Comparison of ENCODE assay signal across 36 cellular contexts in the genomic region with DNA sequence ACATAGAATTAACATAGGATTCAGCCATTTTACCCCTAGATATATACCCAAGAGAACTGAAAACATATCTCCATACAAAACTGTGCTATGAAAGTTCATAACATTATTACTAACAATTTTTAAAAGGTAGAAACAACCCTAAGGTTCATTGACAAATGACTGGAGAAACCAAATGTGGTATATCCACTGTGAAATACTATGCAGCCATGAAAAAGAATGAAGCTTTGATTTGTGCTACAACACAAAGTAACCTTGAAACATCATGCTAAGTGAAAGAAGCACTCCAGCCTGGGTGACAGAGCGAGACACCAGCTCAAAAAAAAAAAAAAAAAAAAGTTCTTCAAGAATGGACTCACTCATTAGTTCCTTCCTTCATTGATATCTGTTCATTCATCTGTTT. TPM values are rescaled to one million over a fixed set of nuclear protein-coding genes. Genes with fewer than 3 reads are reported as not detected.
"Had no signal": no experiment of that assay in that cellular context is flagged by ENCODE, and none has a peak within 500 bp of the region (broad histone marks: within the 10 kb centered on the region; RNA-seq: fewer than 3 reads in every experiment).

No MANE protein-coding gene starts in this region.

- H3K27me3 Mint-ChIP-seq: activated naive CD4-positive, alpha-beta T cell treated with anti-CD3 and anti-CD28 coated beads, Interleukin-2, amount 50 U/mL, for 24 hours had no signal

- H3K4me1 Mint-ChIP-seq: brain; central memory CD8-positive, alpha-beta T cell had no signal

- H3K36me3 Mint-ChIP-seq: activated CD4-positive, alpha-beta memory T cell treated with anti-CD3 and anti-CD28 coated beads for 36 hours; activated naive CD4-positive, alpha-beta T cell treated with anti-CD3 and anti-CD28 coated beads, Interleukin-2, amount 10 ng/mL, durations not matched to agents 7 days and 5 days; activated naive CD4-positive, alpha-beta T cell treated with anti-CD3 and anti-CD28 coated beads, Interleukin-2, amount 50 U/mL, for 24 hours; activated naive CD8-positive, alpha-beta T cell; brain had no signal

- H3K27ac Mint-ChIP-seq: activated B cell treated with CpG ODN at 0.5 μM for 24 hours; activated CD4-positive, alpha-beta memory T cell treated with anti-CD3 and anti-CD28 coated beads for 36 hours; activated CD4-positive, alpha-beta T cell treated with anti-CD3 and anti-CD28 coated beads, Interleukin-2, amount 10 ng/mL, durations not matched to agents 24 days and 14 days; activated CD8-positive, alpha-beta T cell treated with anti-CD3 and anti-CD28 coated beads for 36 hours; activated naive CD4-positive, alpha-beta T cell treated with anti-CD3 and anti-CD28 coated beads, Interleukin-2, amount 10 ng/mL, durations not matched to agents 7 days and 5 days; activated naive CD8-positive, alpha-beta T cell; activated T-helper 2 cell treated with anti-CD3 and anti-CD28 coated beads, Interferon-gamma antibody, Interleukin-2, Interleukin-4, amounts not matched to agents 10 μg/mL and 5 μg/mL and 100 μg/mL, durations not matched to agents 14 hours and 24 hours and 36 hours; brain; T-helper 1 cell treated with Interleukin-12 subunit alpha and Interleukin-12 subunit beta and Interleukin-4 antibody, amounts not matched to agents 30 μg/mL and 1 μg/mL, for 36 hours; T-helper 2 cell treated with Interferon-gamma antibody and Interleukin-4, amounts not matched to agents 5 μg/mL and 100 μg/mL, for 36 hours had no signal

- H3K4me1 ChIP-seq: ascending aorta had no signal

- DNase-seq: activated B cell treated with CpG ODN at 0.5 μM for 24 hours; activated CD4-positive, alpha-beta memory T cell treated with anti-CD3 and anti-CD28 coated beads for 36 hours; activated CD4-positive, alpha-beta T cell treated with anti-CD3 and anti-CD28 coated beads for 4 hours; activated CD4-positive, alpha-beta T cell treated with anti-CD3 and anti-CD28 coated beads, Interleukin-2, amount 50 U/mL, for 1 hour; activated CD4-positive, alpha-beta T cell treated with anti-CD3 and anti-CD28 coated beads, Interleukin-2, amount 50 U/mL, for 4 hours; activated CD4-positive, CD25-positive, alpha-beta regulatory T cell treated with anti-CD3 and anti-CD28 coated beads, Interleukin-2, amount 50 U/mL, for 72 hours; activated CD8-positive, alpha-beta memory T cell treated with anti-CD3 and anti-CD28 coated beads, Interleukin-2, amount 50 U/mL, for 4 hours; activated CD8-positive, alpha-beta T cell treated with anti-CD3 and anti-CD28 coated beads for 36 hours; activated effector memory CD4-positive, alpha-beta T cell treated with Interleukin-2 at 50 U/mL for 16 hours; activated gamma-delta T cell; activated naive CD4-positive, alpha-beta T cell treated with Interleukin-2 at 50 U/mL for 16 hours; activated T-cell treated with anti-CD3 and anti-CD28 coated beads for 4 hours; activated T-cell treated with anti-CD3 and anti-CD28 coated beads, Interleukin-2, amount 50 U/mL, for 1 hour; activated T-cell treated with anti-CD3 and anti-CD28 coated beads, Interleukin-2, amount 50 U/mL, for 4 hours; amygdala; anterior cingulate cortex; caudate nucleus; cerebellar nuclear complex; T-helper 9 cell had no signal

- FAIRE-seq: TTC549 had no signal

- H3K27ac ChIP-seq: ascending aorta, cardiac muscle cell, VCaP had no signal

- H3K4me3 ChIP-seq: ascending aorta, cardiac muscle cell had no signal

- H3K9me3 ChIP-seq: ascending aorta had no signal

- H3K4me3 Mint-ChIP-seq: activated B cell treated with CpG ODN at 0.5 μM for 24 hours; activated CD4-positive, alpha-beta memory T cell treated with anti-CD3 and anti-CD28 coated beads for 36 hours; activated CD4-positive, alpha-beta T cell treated with anti-CD3 and anti-CD28 coated beads, Interleukin-2, amount 10 ng/mL, durations not matched to agents 24 days and 14 days; activated CD8-positive, alpha-beta T cell treated with anti-CD3 and anti-CD28 coated beads for 36 hours; activated naive CD4-positive, alpha-beta T cell treated with anti-CD3 and anti-CD28 coated beads, Interleukin-2, amount 10 ng/mL, durations not matched to agents 7 days and 5 days; activated naive CD4-positive, alpha-beta T cell treated with anti-CD3 and anti-CD28 coated beads, Interleukin-2, amount 50 U/mL, for 24 hours; brain; central memory CD8-positive, alpha-beta T cell had no signal

- H3K9me3 Mint-ChIP-seq: activated B cell treated with CpG ODN at 0.5 μM for 24 hours; activated CD4-positive, alpha-beta memory T cell treated with anti-CD3 and anti-CD28 coated beads for 36 hours; activated CD4-positive, alpha-beta T cell treated with anti-CD3 and anti-CD28 coated beads, Interleukin-2, amount 10 ng/mL, durations not matched to agents 24 days and 14 days; activated CD8-positive, alpha-beta T cell treated with anti-CD3 and anti-CD28 coated beads for 36 hours; activated naive CD4-positive, alpha-beta T cell treated with anti-CD3 and anti-CD28 coated beads, Interleukin-2, amount 50 U/mL, for 24 hours; activated T-cell treated with anti-CD3 and anti-CD28 coated beads, Interleukin-2, amount 50 U/mL, for 4 hours; activated T-helper 2 cell treated with anti-CD3 and anti-CD28 coated beads, Interferon-gamma antibody, Interleukin-2, Interleukin-4, amounts not matched to agents 10 μg/mL and 5 μg/mL and 100 μg/mL, durations not matched to agents 14 hours and 24 hours and 36 hours; central memory CD8-positive, alpha-beta T cell; T-helper 1 cell treated with Interleukin-12 subunit alpha and Interleukin-12 subunit beta and Interleukin-4 antibody, amounts not matched to agents 30 μg/mL and 1 μg/mL, for 36 hours; T-helper 2 cell treated with Interferon-gamma antibody and Interleukin-4, amounts not matched to agents 5 μg/mL and 100 μg/mL, for 36 hours had no signal

- H3K27me3 ChIP-seq: ascending aorta, cardiac muscle cell had no signal

- H3K36me3 ChIP-seq: ascending aorta, cardiac muscle cell had no signal

RNA-seq across cellular contexts. Expression of a gene that starts 0.6 kb away (rescaled TPM):
- total RNA-seq: activated B cell treated with CpG ODN at 0.5 μM for 24 hours; activated CD4-positive, alpha-beta memory T cell treated with anti-CD3 and anti-CD28 coated beads for 36 hours; activated CD4-positive, alpha-beta T cell treated with anti-CD3 and anti-CD28 coated beads, Interleukin-2, amount 10 ng/mL, durations not matched to agents 24 days and 14 days; activated CD8-positive, alpha-beta memory T cell treated with anti-CD3 and anti-CD28 coated beads for 36 hours; activated CD8-positive, alpha-beta T cell treated with anti-CD3 and anti-CD28 coated beads for 36 hours; activated T-cell treated with anti-CD3 and anti-CD28 coated beads, Interleukin-2, amount 50 U/mL, for 4 hours; activated T-helper 2 cell treated with anti-CD3 and anti-CD28 coated beads, Interferon-gamma antibody, Interleukin-2, Interleukin-4, amounts not matched to agents 10 μg/mL and 5 μg/mL and 100 μg/mL, durations not matched to agents 14 hours and 24 hours and 36 hours; ascending aorta; bronchial epithelial cell; cardiac muscle cell; chondrocyte had no signal
- polyA plus RNA-seq: adipose tissue, cardiac muscle cell had no signal

RNA-seq across cellular contexts. Expression of a gene that starts 24.2 kb away (rescaled TPM):
- total RNA-seq: activated B cell treated with CpG ODN at 0.5 μM for 24 hours; activated CD4-positive, alpha-beta memory T cell treated with anti-CD3 and anti-CD28 coated beads for 36 hours; activated CD4-positive, alpha-beta T cell treated with anti-CD3 and anti-CD28 coated beads, Interleukin-2, amount 10 ng/mL, durations not matched to agents 24 days and 14 days; activated CD8-positive, alpha-beta memory T cell treated with anti-CD3 and anti-CD28 coated beads for 36 hours; activated CD8-positive, alpha-beta T cell treated with anti-CD3 and anti-CD28 coated beads for 36 hours; activated T-cell treated with anti-CD3 and anti-CD28 coated beads, Interleukin-2, amount 50 U/mL, for 4 hours; activated T-helper 2 cell treated with anti-CD3 and anti-CD28 coated beads, Interferon-gamma antibody, Interleukin-2, Interleukin-4, amounts not matched to agents 10 μg/mL and 5 μg/mL and 100 μg/mL, durations not matched to agents 14 hours and 24 hours and 36 hours; ascending aorta; bronchial epithelial cell; cardiac muscle cell; chondrocyte had no signal
- polyA plus RNA-seq: cardiac muscle cell had no signal

RNA-seq across cellular contexts. Expression of a gene that starts 32.0 kb away (rescaled TPM):
- total RNA-seq: activated CD4-positive, alpha-beta memory T cell treated with anti-CD3 and anti-CD28 coated beads for 36 hours; activated CD4-positive, alpha-beta T cell treated with anti-CD3 and anti-CD28 coated beads, Interleukin-2, amount 10 ng/mL, durations not matched to agents 24 days and 14 days; activated CD8-positive, alpha-beta memory T cell treated with anti-CD3 and anti-CD28 coated beads for 36 hours; activated CD8-positive, alpha-beta T cell treated with anti-CD3 and anti-CD28 coated beads for 36 hours; activated T-cell treated with anti-CD3 and anti-CD28 coated beads, Interleukin-2, amount 50 U/mL, for 4 hours; activated T-helper 2 cell treated with anti-CD3 and anti-CD28 coated beads, Interferon-gamma antibody, Interleukin-2, Interleukin-4, amounts not matched to agents 10 μg/mL and 5 μg/mL and 100 μg/mL, durations not matched to agents 14 hours and 24 hours and 36 hours; bronchial epithelial cell; cardiac muscle cell; chondrocyte had no signal
- polyA plus RNA-seq: cardiac muscle cell had no signal

RNA-seq across cellular contexts. Expression of a gene that starts 45.6 kb away (rescaled TPM):
- total RNA-seq: activated CD8-positive, alpha-beta memory T cell treated with anti-CD3 and anti-CD28 coated beads for 36 hours; activated CD8-positive, alpha-beta T cell treated with anti-CD3 and anti-CD28 coated beads for 36 hours; activated T-cell treated with anti-CD3 and anti-CD28 coated beads, Interleukin-2, amount 50 U/mL, for 4 hours; activated T-helper 2 cell treated with anti-CD3 and anti-CD28 coated beads, Interferon-gamma antibody, Interleukin-2, Interleukin-4, amounts not matched to agents 10 μg/mL and 5 μg/mL and 100 μg/mL, durations not matched to agents 14 hours and 24 hours and 36 hours; ascending aorta; bronchial epithelial cell; chondrocyte had no signal
